26 cellular contexts compared by ENCODE assay signal in the genomic region with DNA sequence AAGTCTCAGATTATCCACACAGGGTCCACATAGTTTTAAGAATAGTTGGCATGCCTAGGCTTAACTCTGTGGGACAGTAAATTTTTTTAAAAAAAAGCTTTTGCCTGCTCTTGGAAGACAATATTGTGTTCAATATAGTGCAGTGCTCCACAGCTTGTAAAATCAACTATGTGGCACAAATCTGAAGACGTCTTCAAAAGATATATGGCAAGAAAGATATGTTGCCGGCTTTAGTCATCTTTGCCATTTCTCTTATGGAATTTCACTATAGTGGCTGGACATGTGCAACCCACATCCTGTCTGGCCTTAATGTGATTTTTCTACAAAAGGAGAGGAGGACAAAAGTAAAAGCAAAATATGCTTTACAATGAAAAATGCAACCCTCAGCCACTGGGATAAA.
"Had no signal": no experiment of that assay in that cellular context is flagged by ENCODE, and none has a peak within 500 bp of the region (broad histone marks: within the 10 kb centered on the region; RNA-seq: fewer than 3 reads in every experiment).

No MANE protein-coding gene starts in this region.

- H3K27ac ChIP-seq: left lung, lower lobe of right lung, pancreas, prostate gland, sigmoid colon, stomach, testis, tibial artery, uterus had no signal

- H3K27me3 ChIP-seq: left lung, pancreas, sigmoid colon, stomach, testis, tibial artery, uterus had no signal

- H3K9me3 ChIP-seq: left lung, lower lobe of right lung, mucosa of descending colon, pancreas, prostate gland, testis, tibial artery, uterus had no signal

- H3K4me1 ChIP-seq: left lung, lower lobe of right lung, prostate gland, sigmoid colon, stomach, testis, tibial artery, uterus had no signal

- DNase-seq: hippocampal formation; immature natural killer cell; kidney; left colon; lower lobe of right lung; mesendoderm; mucosa of descending colon; naive thymus-derived CD8-positive, alpha-beta T cell; nucleus accumbens; pancreas; posterior cingulate gyrus; retina; right cardiac atrium; sigmoid colon; stimulated activated CD4-positive, alpha-beta T cell treated with anti-CD3 and anti-CD28 coated beads, Interleukin-12 subunit alpha, Interleukin-12 subunit beta, amount 100 ng/mL, for 4 hours; stimulated activated CD4-positive, alpha-beta T cell treated with anti-CD3 and anti-CD28 coated beads, Interleukin-15, amount 100 ng/mL, for 24 hours; stimulated activated CD4-positive, alpha-beta T cell treated with anti-CD3 and anti-CD28 coated beads, Interleukin-2, amount 100 ng/mL, for 24 hours; stimulated activated CD4-positive, alpha-beta T cell treated with anti-CD3 and anti-CD28 coated beads, Interleukin-4, amount 100 ng/mL, for 1 hour; stimulated activated naive B cell treated with anti-CD40 and anti-IgM and Interleukin-4, amounts not matched to agents 10 μg/mL and 1 μg/mL and 100 μg/mL, for 72 hours; stimulated activated naive CD8-positive, alpha-beta T cell treated with anti-CD3 and anti-CD28 coated beads, Interleukin-15, Interleukin-2, amounts not matched to agents 100 U/mL and 50 U/mL, for 24 hours; stomach; testis; tibial artery; uterus had no signal

- ATAC-seq: mucosa of descending colon; naive thymus-derived CD8-positive, alpha-beta T cell; right cardiac atrium; stimulated activated naive B cell treated with anti-CD40 and anti-IgM and Interleukin-4, amounts not matched to agents 10 μg/mL and 1 μg/mL and 100 μg/mL, for 72 hours; stimulated activated naive CD8-positive, alpha-beta T cell treated with anti-CD3 and anti-CD28 coated beads, Interleukin-15, Interleukin-2, amounts not matched to agents 100 U/mL and 50 U/mL, for 24 hours had no signal

- H3K4me3 ChIP-seq: left lung, lower lobe of right lung, mucosa of descending colon, pancreas, prostate gland, sigmoid colon, stomach, testis, tibial artery, uterus had no signal

- H3K36me3 ChIP-seq: left lung, lower lobe of right lung, pancreas, prostate gland, sigmoid colon, stomach, tibial artery had no signal
